24 cellular contexts compared by ENCODE assay signal in the genomic region with DNA sequence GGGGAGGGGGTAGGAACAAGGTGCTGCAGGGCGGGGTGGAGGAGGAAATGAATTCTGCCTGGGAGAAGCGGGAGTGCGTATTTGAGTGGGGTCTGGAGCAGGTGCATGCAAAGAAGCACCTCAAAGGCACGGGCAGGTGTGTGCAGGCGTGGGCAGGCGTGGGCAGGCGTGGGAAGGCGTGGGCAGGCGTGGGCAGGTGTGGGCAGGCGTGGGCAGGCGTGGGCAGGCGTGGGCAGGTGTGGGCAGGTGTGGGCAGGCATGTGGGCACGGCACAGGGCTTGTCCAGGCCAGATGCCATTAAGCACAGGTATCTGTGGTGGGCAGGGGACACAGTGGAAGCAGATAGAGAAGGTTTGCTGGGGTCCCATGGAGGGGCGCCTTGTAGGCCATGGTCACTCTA.
"Had no signal": no experiment of that assay in that cellular context is flagged by ENCODE, and none has a peak within 500 bp of the region (broad histone marks: within the 10 kb centered on the region; RNA-seq: fewer than 3 reads in every experiment).

No MANE protein-coding gene starts in this region.

- H3K27ac Mint-ChIP-seq: activated naive CD8-positive, alpha-beta T cell; mesothelial cell of epicardium; nephron progenitor cell; T-helper 1 cell treated with Interleukin-12 subunit alpha and Interleukin-12 subunit beta and Interleukin-4 antibody, amounts not matched to agents 30 μg/mL and 1 μg/mL, for 36 hours; WTC11 had no signal

- H3K27me3 Mint-ChIP-seq: activated naive CD8-positive, alpha-beta T cell had no signal

- H3K9me3 ChIP-seq: adrenal gland, ascending aorta, right lobe of liver, testis had no signal

- H3K36me3 ChIP-seq: adrenal gland, ascending aorta, brain microvascular endothelial cell, right lobe of liver had no signal

- H3K27ac ChIP-seq: adrenal gland, ascending aorta, brain microvascular endothelial cell, foreskin keratinocyte, right lobe of liver, skin epidermis, testis had no signal

- ATAC-seq: foreskin keratinocyte, left lobe of liver, right lobe of liver had no signal

- H3K4me3 ChIP-seq: adrenal gland, ascending aorta, right lobe of liver, skin epidermis, testis had no signal

- H3K4me3 Mint-ChIP-seq: activated naive CD8-positive, alpha-beta T cell; mesothelial cell of epicardium; nephron progenitor cell; T-helper 1 cell treated with Interleukin-12 subunit alpha and Interleukin-12 subunit beta and Interleukin-4 antibody, amounts not matched to agents 30 μg/mL and 1 μg/mL, for 36 hours; WTC11 had no signal

- H3K9me3 Mint-ChIP-seq: mesothelial cell of epicardium; nephron progenitor cell; T-helper 1 cell treated with Interleukin-12 subunit alpha and Interleukin-12 subunit beta and Interleukin-4 antibody, amounts not matched to agents 30 μg/mL and 1 μg/mL, for 36 hours; WTC11 had no signal

- DNase-seq: activated CD4-positive, alpha-beta T cell treated with anti-CD3 and anti-CD28 coated beads, Interleukin-2, amount 50 U/mL, for 4 hours; activated CD8-positive, alpha-beta memory T cell treated with anti-CD3 and anti-CD28 coated beads, Interleukin-2, amount 50 U/mL, for 4 hours; activated effector memory CD4-positive, alpha-beta T cell treated with anti-CD3 and anti-CD28 coated beads, Interleukin-2, amount 50 U/mL, for 16 hours; activated T-cell treated with anti-CD3 and anti-CD28 coated beads, Interleukin-2, amount 50 U/mL, for 48 hours; adrenal gland; brain microvascular endothelial cell; central memory CD4-positive, alpha-beta T cell; dermis blood vessel endothelial cell; effector CD8-positive, alpha-beta T cell; foreskin keratinocyte; kidney; nephron progenitor cell; occipital lobe; right lobe of liver; stimulated activated CD4-positive, alpha-beta T cell treated with anti-CD3 and anti-CD28 coated beads, Interleukin-1b, Interleukin-23, amount 100 ng/mL, for 48 hours; T1000; testis had no signal

- H3K27me3 ChIP-seq: adrenal gland, ascending aorta, brain microvascular endothelial cell, foreskin keratinocyte, right lobe of liver, testis had no signal

- H3K4me1 ChIP-seq: adrenal gland, ascending aorta, testis had no signal

- H3K36me3 Mint-ChIP-seq: activated naive CD8-positive, alpha-beta T cell; mesothelial cell of epicardium; WTC11 had no signal
